Comparison of ENCODE assay signal across 11 cellular contexts in the genomic region with DNA sequence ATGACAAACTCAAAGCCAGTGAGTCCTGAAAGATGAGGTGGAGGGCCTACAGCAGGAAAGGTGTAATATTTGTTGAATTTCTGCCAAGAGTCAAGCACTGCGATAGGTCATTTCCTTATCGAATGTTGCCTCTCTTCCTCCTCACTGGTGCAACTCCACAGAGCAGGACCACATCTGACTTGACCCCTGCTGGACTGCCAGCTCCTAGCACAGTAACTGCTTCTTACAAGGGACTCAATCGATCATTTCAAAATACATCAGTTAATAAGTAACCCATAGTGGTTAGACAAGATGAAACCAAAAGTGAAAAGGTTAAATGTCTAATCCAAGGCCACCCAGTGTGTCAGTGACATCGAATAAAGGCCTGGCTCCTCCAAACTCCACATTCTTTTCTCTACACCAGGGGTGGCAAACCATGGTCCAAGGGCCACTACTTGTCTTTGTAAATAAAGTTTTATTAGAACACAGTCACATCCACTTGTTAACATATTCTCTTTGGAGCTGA.
A peak's percentile ranks its signal among the peaks of the same experiment; 100 is the strongest.
DNase-seq lines count a peak whose midpoint lies in the region; ATAC-seq and TF ChIP-seq lines count a peak whose summit lies in the region.
"Had no signal": no experiment of that assay in that cellular context is flagged by ENCODE, and none has a peak within 500 bp of the region (broad histone marks: within the 10 kb centered on the region; RNA-seq: fewer than 3 reads in every experiment).

No MANE protein-coding gene starts in this region.

- no peaks in the 10 kb centered on the region for H3K36me3 ChIP-seq in stomach

- DNase-seq in EL (peak; percentile 13), dermis blood vessel endothelial cell (peak; percentile 10), stomach (no peak), germinal center (ENCODE audit: low spot score) (no peak)
- no peak for DNase-seq in activated CD8-positive, alpha-beta T cell treated with anti-CD3 and anti-CD28 coated beads for 36 hours
- DNase-seq in activated CD4-positive, alpha-beta T cell treated with anti-CD3 and anti-CD28 coated beads, Interleukin-2, amount 10 ng/mL, durations not matched to agents 7 days and 5 days: no peak
- DNase-seq: COR-L47, T-helper 17 cell had no signal

- no peak overlapping the region for H3K4me3 Mint-ChIP-seq in activated CD8-positive, alpha-beta T cell treated with anti-CD3 and anti-CD28 coated beads for 36 hours
- H3K4me3 Mint-ChIP-seq in activated CD4-positive, alpha-beta T cell treated with anti-CD3 and anti-CD28 coated beads, Interleukin-2, amount 10 ng/mL, durations not matched to agents 7 days and 5 days: no peak overlapping the region
- H3K4me3 Mint-ChIP-seq: memory B cell, T-helper 17 cell had no signal

- no peaks in the 10 kb centered on the region for H3K4me1 ChIP-seq in stomach

- H3K27ac ChIP-seq in stomach: no peak overlapping the region

- 31 to 65% (median 50%) methylated on average over 4 of the region's 4 CpGs for WGBS in stomach, 5 donors

- ATAC-seq in GM21367 (IDR thresholded peaks at IDR 0.05; ENCODE audit: unreplicated experiment): peak; percentile 74
- peak; percentile 91 for ATAC-seq in HG03196 (IDR thresholded peaks at IDR 0.05; ENCODE audit: unreplicated experiment)
- ATAC-seq in activated CD8-positive, alpha-beta T cell treated with anti-CD3 and anti-CD28 coated beads for 36 hours: no peak
- ATAC-seq: T-helper 17 cell had no signal

- no peak for TF ChIP-seq EP300 in stomach (IDR thresholded peaks at IDR 0.05)

- no peaks in the 10 kb centered on the region for H3K9me3 Mint-ChIP-seq in activated CD8-positive, alpha-beta T cell treated with anti-CD3 and anti-CD28 coated beads for 36 hours
- H3K9me3 Mint-ChIP-seq in activated CD4-positive, alpha-beta T cell treated with anti-CD3 and anti-CD28 coated beads, Interleukin-2, amount 10 ng/mL, durations not matched to agents 7 days and 5 days: no peaks in the 10 kb centered on the region

- H3K4me3 ChIP-seq in stomach: no peak overlapping the region

- H3K36me3 Mint-ChIP-seq in activated CD8-positive, alpha-beta T cell treated with anti-CD3 and anti-CD28 coated beads for 36 hours (ENCODE audit: low read depth): peaks cover 3% of the 10 kb centered on the region
- H3K36me3 Mint-ChIP-seq in activated CD4-positive, alpha-beta T cell treated with anti-CD3 and anti-CD28 coated beads, Interleukin-2, amount 10 ng/mL, durations not matched to agents 7 days and 5 days (ENCODE audit: low read depth): no peaks in the 10 kb centered on the region
- H3K36me3 Mint-ChIP-seq: memory B cell had no signal

- no peaks in the 10 kb centered on the region for H3K27me3 ChIP-seq in stomach

- H3K4me1 Mint-ChIP-seq in activated CD8-positive, alpha-beta T cell treated with anti-CD3 and anti-CD28 coated beads for 36 hours (ENCODE audit: low read depth): peaks cover 4% of the 10 kb centered on the region
- peaks cover 6% of the 10 kb centered on the region for H3K4me1 Mint-ChIP-seq in activated CD4-positive, alpha-beta T cell treated with anti-CD3 and anti-CD28 coated beads, Interleukin-2, amount 10 ng/mL, durations not matched to agents 7 days and 5 days
- H3K4me1 Mint-ChIP-seq: T-helper 17 cell had no signal

- H3K9me3 ChIP-seq in stomach: no peaks in the 10 kb centered on the region

- CTCF ChIA-PET in activated CD8-positive, alpha-beta T cell treated with anti-CD3 and anti-CD28 coated beads for 36 hours (lab: Charles Lee): no interaction called here
- CTCF ChIA-PET in activated CD4-positive, alpha-beta T cell treated with anti-CD3 and anti-CD28 coated beads, Interleukin-2, amount 10 ng/mL, durations not matched to agents 7 days and 5 days (lab: Charles Lee): no interaction called here

- POLR2A ChIA-PET in activated CD8-positive, alpha-beta T cell treated with anti-CD3 and anti-CD28 coated beads for 36 hours (lab: Charles Lee): no interaction called here
- POLR2A ChIA-PET in activated CD4-positive, alpha-beta T cell treated with anti-CD3 and anti-CD28 coated beads, Interleukin-2, amount 10 ng/mL, durations not matched to agents 7 days and 5 days (lab: Charles Lee): no interaction called here

- intact Hi-C loops in activated CD8-positive, alpha-beta T cell treated with anti-CD3 and anti-CD28 coated beads for 36 hours (cut with micrococcal nuclease): no loop called here
- intact Hi-C loops in stomach (cut with DNase I; ENCODE audit: low total_unique reads): no loop called here

- TF ChIP-seq POLR2A in stomach (IDR thresholded peaks at IDR 0.05): no peak

- H3K27me3 Mint-ChIP-seq in activated CD8-positive, alpha-beta T cell treated with anti-CD3 and anti-CD28 coated beads for 36 hours: no peaks in the 10 kb centered on the region
- no peaks in the 10 kb centered on the region for H3K27me3 Mint-ChIP-seq in activated CD4-positive, alpha-beta T cell treated with anti-CD3 and anti-CD28 coated beads, Interleukin-2, amount 10 ng/mL, durations not matched to agents 7 days and 5 days

- no peak for TF ChIP-seq CTCF in activated CD8-positive, alpha-beta T cell treated with anti-CD3 and anti-CD28 coated beads for 36 hours (IDR thresholded peaks at IDR 0.05)
- TF ChIP-seq CTCF in stomach (IDR thresholded peaks at IDR 0.05): no peak

- no peak overlapping the region for H3K27ac Mint-ChIP-seq in activated CD8-positive, alpha-beta T cell treated with anti-CD3 and anti-CD28 coated beads for 36 hours
- no peak overlapping the region for H3K27ac Mint-ChIP-seq in activated CD4-positive, alpha-beta T cell treated with anti-CD3 and anti-CD28 coated beads, Interleukin-2, amount 10 ng/mL, durations not matched to agents 7 days and 5 days
- H3K27ac Mint-ChIP-seq: memory B cell, T-helper 17 cell had no signal

Comparison
In these comparisons a context has a peak if more than half of its experiments do, and no peak if none do; other contexts are left out.
1. DNase-seq: peak in EL (single experiment) and dermis blood vessel endothelial cell (single experiment); none in activated CD8-positive, alpha-beta T cell treated with anti-CD3 and anti-CD28 coated beads for 36 hours (single experiment), stomach (single experiment), activated CD4-positive, alpha-beta T cell treated with anti-CD3 and anti-CD28 coated beads, Interleukin-2, amount 10 ng/mL, durations not matched to agents 7 days and 5 days (single experiment) and germinal center (single experiment).